Comparison of ENCODE assay signal across 6 cellular contexts in genomic region chr5:144265643-144266042, GRCh38.
"Had no signal": no experiment of that assay in that cellular context is flagged by ENCODE, and none has a peak within 500 bp of the region (broad histone marks: within the 10 kb centered on the region; RNA-seq: fewer than 3 reads in every experiment).

No MANE protein-coding gene starts in this region.

- DNase-seq: GM23248, GOT3, H9, HCEC 1CT, KBM-7 had no signal

- H3K4me2 ChIP-seq: KMS-11 had no signal

- H3K27ac ChIP-seq: GM23248, KMS-11 had no signal

- H3K4me3 ChIP-seq: GM23248 had no signal

- H3K9ac ChIP-seq: GM23248, KMS-11 had no signal

- H2AFZ ChIP-seq: GM23248 had no signal
